17 cellular contexts compared by ENCODE assay signal in the genomic region with DNA sequence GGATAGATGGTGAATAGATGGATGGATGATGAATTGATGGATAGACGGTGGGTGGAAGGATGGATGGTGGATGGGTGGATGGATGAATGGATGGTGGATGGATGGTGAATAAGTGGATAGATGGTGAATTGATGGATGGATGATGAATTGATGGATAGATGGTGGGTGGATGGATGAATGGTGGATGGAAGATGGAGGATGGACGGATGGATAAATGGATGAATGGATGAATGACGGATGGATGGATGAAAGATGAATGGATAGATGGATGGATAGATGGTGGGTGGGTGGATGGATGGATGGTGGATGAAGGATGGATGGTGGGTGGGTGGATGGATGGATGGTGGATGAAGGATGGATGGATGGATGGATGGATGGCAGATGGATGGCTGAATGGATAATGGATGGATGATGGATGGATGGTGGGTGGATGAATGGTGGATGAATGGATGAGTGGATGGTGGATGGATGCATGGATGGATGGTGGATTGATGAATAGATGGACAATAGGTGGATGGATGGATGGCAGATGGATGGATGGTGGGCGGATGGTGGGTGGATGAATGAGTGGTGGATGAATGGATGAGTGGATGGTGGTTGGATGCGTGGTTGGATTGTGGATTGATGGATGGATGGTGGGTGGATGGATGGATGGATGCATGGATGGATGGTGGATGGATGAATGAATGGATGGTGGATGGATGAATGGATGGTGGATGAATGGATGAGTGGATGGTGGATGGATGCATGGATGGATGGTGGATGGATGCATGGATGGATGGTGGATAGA. TPM values are rescaled to one million over a fixed set of nuclear protein-coding genes. Genes with fewer than 3 reads are reported as not detected.
DNase-seq lines count a peak whose midpoint lies in the region; ATAC-seq, FAIRE-seq and TF ChIP-seq lines count a peak whose summit lies in the region.
"Had no signal": no experiment of that assay in that cellular context is flagged by ENCODE, and none has a peak within 500 bp of the region (broad histone marks: within the 10 kb centered on the region; RNA-seq: fewer than 3 reads in every experiment).

No MANE protein-coding gene starts in this region.

- H4K20me1 ChIP-seq in IMR-90 (ENCODE audit: insufficient read depth, low read length) (0 out of 2 replicates have a peak, but pooled peaks cover 3% of the 10 kb centered on the region), GM23338 (replicated peaks; ENCODE audit: insufficient read depth) (0 out of 2 replicates have a peak, but pooled peaks cover 3% of the 10 kb centered on the region)

- no peak overlapping the region for H3K4ac ChIP-seq in IMR-90 (ENCODE audit: low read depth, low read length)
- no peak overlapping the region for H3K4ac ChIP-seq in trophoblast cell (ENCODE audit: low read depth, low read length)

- BruUV-seq in IMR-90 (replicated peaks; lab: Mats Ljungman, UMichigan) = no TSS peak

- H2AK9ac ChIP-seq in IMR-90 (replicated peaks; ENCODE audit: low read depth, low read length, poor library complexity) = no peak overlapping the region

- H3K27me3 ChIP-seq in IMR-90 (ENCODE audit: control insufficient read depth, insufficient read depth, low read length) (peaks cover 39% of the 10 kb centered on the region), bronchial epithelial cell (ENCODE audit: control insufficient read depth, insufficient read depth, low read length) (peaks cover 27% of the 10 kb centered on the region), trophoblast cell (ENCODE audit: insufficient read depth, low read length) (peaks cover 25% of the 10 kb centered on the region), GM23338 (ENCODE audit: insufficient read depth) (peaks cover 28% of the 10 kb centered on the region)

- peaks cover 32% of the 10 kb centered on the region for H3K27me3 Mint-ChIP-seq in GM23338 (ENCODE audit: insufficient read depth, low read depth, poor library complexity)

- no peaks in the 10 kb centered on the region; the same call in 2 of the 3 replicates for H3K36me3 Mint-ChIP-seq in GM23338 (ENCODE audit: low read depth)

- no peaks in the 10 kb centered on the region for H3K9me1 ChIP-seq in IMR-90 (ENCODE audit: insufficient read depth, low read length)

- TF ChIP-seq CTCF in IMR-90 (conservative IDR thresholded peaks at IDR 0.05; ENCODE audit: low read depth, low read length) (no peak), bronchial epithelial cell (IDR thresholded peaks at IDR 0.05; ENCODE audit: insufficient read depth, low read length, severe bottlenecking) (no peak), GM23338 (conservative IDR thresholded peaks at IDR 0.05; ENCODE audit: low read depth in 2 of 2) (no peak)

- DNase-seq in IMR-90 (no peak), bronchial epithelial cell (ENCODE audit: low read depth) (no peak), trophoblast cell (no peak), GM23338 (ENCODE audit: low spot score) (no peak), DMS79 (lab: John Stamatoyannopoulos, UW) (no peak), NCI-H2029 treated with DMSO at 0.1 percent for 48 hours (lab: John Stamatoyannopoulos, UW) (no peak)
- DNase-seq: C1 segment of cervical spinal cord; Calu3; CD4-positive, alpha-beta memory T cell; COR-L47; DMS53; DND-41; GM23248 had no signal

- TF ChIP-seq POLR2A in IMR-90 (IDR thresholded peaks at IDR 0.05; ENCODE audit: low read depth, low read length) = no peak

- no peaks in the 10 kb centered on the region; the same call in 1 of the 2 replicates for H3K9me3 ChIP-seq in IMR-90 (ENCODE audit: control insufficient read depth, insufficient read depth, low read length)
- H3K9me3 ChIP-seq in trophoblast cell (ENCODE audit: insufficient read depth, low read depth, low read length) = peaks cover 20% of the 10 kb centered on the region
- H3K9me3 ChIP-seq: HAP-1 had no signal

- no peak overlapping the region for H2AFZ ChIP-seq in IMR-90 (replicated peaks; ENCODE audit: low read length, poor library complexity)
- no peak overlapping the region for H2AFZ ChIP-seq in trophoblast cell (ENCODE audit: insufficient read depth, low read length, poor library complexity)
- H2AFZ ChIP-seq in GM23338 = no peak overlapping the region
- H2AFZ ChIP-seq: GM23248 had no signal

- no peak overlapping the region for H3K27ac Mint-ChIP-seq in GM23338
- H3K27ac Mint-ChIP-seq: CD4-positive, alpha-beta memory T cell had no signal

- H3K9me2 ChIP-seq in GM23338 (ENCODE audit: insufficient read depth) = 0 out of 2 replicates have a peak, but pooled peaks cover 6% of the 10 kb centered on the region

- no peak for TF ChIP-seq RAD21 in IMR-90 (IDR thresholded peaks at IDR 0.05; ENCODE audit: low read length)

- H3K23ac ChIP-seq in IMR-90 (ENCODE audit: low read depth, low read length) (no peak overlapping the region), trophoblast cell (ENCODE audit: low read length) (no peak overlapping the region)

- H3K56ac ChIP-seq in IMR-90 (ENCODE audit: extremely low read depth, insufficient read depth, low read length) = no peak overlapping the region

- H3K4me1 ChIP-seq in IMR-90 (ENCODE audit: control insufficient read depth, insufficient read depth, low read length) (0 out of 2 replicates have a peak, but pooled peaks cover 2% of the 10 kb centered on the region), trophoblast cell (ENCODE audit: control insufficient read depth in 1 of 2, insufficient read depth in 2 of 2, low read length in 2 of 2) (no peaks in the 10 kb centered on the region), GM23338 (ENCODE audit: insufficient read depth) (peaks cover 5% of the 10 kb centered on the region; the same call in 1 of the 2 replicates)
- H3K4me1 ChIP-seq: HAP-1 had no signal

- H4K8ac ChIP-seq in IMR-90 (ENCODE audit: low read depth in 2 of 2, low read length in 2 of 2) = no peak overlapping the region
- no peak overlapping the region for H4K8ac ChIP-seq in trophoblast cell (ENCODE audit: low read depth, low read length)

- H3K4me2 ChIP-seq in IMR-90 (ENCODE audit: low read depth, low read length) (no peak overlapping the region), trophoblast cell (ENCODE audit: low read length) (no peak overlapping the region), GM23338 (no peak overlapping the region)

- H3K27ac ChIP-seq in IMR-90 (ENCODE audit: insufficient read depth, low read length) = no peak overlapping the region
- no peak overlapping the region for H3K27ac ChIP-seq in trophoblast cell (ENCODE audit: low read depth, low read length)
- no peak overlapping the region for H3K27ac ChIP-seq in GM23338 (ENCODE audit: low read depth)
- H3K27ac ChIP-seq: GM23248 had no signal

- H2BK20ac ChIP-seq in IMR-90 (ENCODE audit: low read depth, low read length) = no peak overlapping the region

- ATAC-seq in IMR-90 (ENCODE audit: low read depth) (no peak), GM23338 (no peak)

- H3K9ac ChIP-seq in IMR-90 (ENCODE audit: low read depth, low read length) (no peak overlapping the region), trophoblast cell (ENCODE audit: low read length) (no peak overlapping the region)
- H3K9ac ChIP-seq: GM23248 had no signal

- H3K4me1 Mint-ChIP-seq in GM23338 = peaks cover 6% of the 10 kb centered on the region

- H2BK5ac ChIP-seq in IMR-90 (ENCODE audit: low read depth, low read length, poor library complexity, severe bottlenecking) = peak overlapping the region; percentile 67
- H2BK5ac ChIP-seq in trophoblast cell (ENCODE audit: low read depth, low read length, poor library complexity) = no peak overlapping the region

- POLR2A ChIA-PET in IMR-90 (lab: Charles Lee; ENCODE audit: unreplicated experiment) = no interaction called here

- H3K14ac ChIP-seq in IMR-90 (replicated peaks; ENCODE audit: low read depth, low read length) = no peak overlapping the region
- H3K14ac ChIP-seq in trophoblast cell (ENCODE audit: low read length) = no peak overlapping the region

- H3K79me2 ChIP-seq in trophoblast cell (ENCODE audit: control insufficient read depth, insufficient read depth, low read length, poor library complexity) (no peaks in the 10 kb centered on the region), GM23338 (replicated peaks; ENCODE audit: insufficient read depth) (no peaks in the 10 kb centered on the region)

- H4K5ac ChIP-seq in IMR-90 (ENCODE audit: low read depth, low read length) = no peak overlapping the region

- no peak overlapping the region for H3K4me3 ChIP-seq in IMR-90 (ENCODE audit: insufficient read depth, low read depth, low read length)
- H3K4me3 ChIP-seq in bronchial epithelial cell (ENCODE audit: low read depth, low read length) = no peak overlapping the region
- H3K4me3 ChIP-seq in trophoblast cell (ENCODE audit: low read depth, low read length) = peak overlapping the region; percentile 23
- no peak overlapping the region for H3K4me3 ChIP-seq in GM23338
- H3K4me3 ChIP-seq: GM23248, HAP-1 had no signal

- H4K91ac ChIP-seq in IMR-90 (ENCODE audit: insufficient read depth, low read depth, low read length) = no peak overlapping the region
- H4K91ac ChIP-seq in trophoblast cell (ENCODE audit: low read depth, low read length) = no peak overlapping the region

- in situ Hi-C loops in IMR-90 (cut with MboI; ENCODE audit: low sequenced_read_pairs) = no loop called here

- peaks cover 4% of the 10 kb centered on the region; the same call in 1 of the 2 replicates for H3F3A ChIP-seq in GM23338 (replicated peaks; ENCODE audit: low read depth)

- no peak overlapping the region for H4K12ac ChIP-seq in trophoblast cell (ENCODE audit: low read depth, low read length)

- WGBS in IMR-90 (ENCODE audit: extremely low coverage in 2 of 2, insufficient read length in 1 of 2), 2 experiments = 66 to 100% methylated on average over 5 of the region's 5 CpGs
- WGBS in trophoblast cell (ENCODE audit: extremely low coverage, insufficient coverage, insufficient read length) = over 99% methylated on average over 5 of the region's 5 CpGs

- H3K9me3 Mint-ChIP-seq in GM23338 = no peaks in the 10 kb centered on the region; the same call in 2 of the 3 replicates
- H3K9me3 Mint-ChIP-seq: CD4-positive, alpha-beta memory T cell had no signal

- no peak overlapping the region for H2BK12ac ChIP-seq in trophoblast cell (ENCODE audit: low read length)

- no peak overlapping the region for H3K4me3 Mint-ChIP-seq in GM23338
- H3K4me3 Mint-ChIP-seq: CD4-positive, alpha-beta memory T cell had no signal

- no peak overlapping the region for H2BK15ac ChIP-seq in IMR-90 (ENCODE audit: low read depth, low read length)

- no peaks in the 10 kb centered on the region for H3K36me3 ChIP-seq in IMR-90 (ENCODE audit: control insufficient read depth, insufficient read depth, low read length)
- H3K36me3 ChIP-seq in bronchial epithelial cell (ENCODE audit: control insufficient read depth, insufficient read depth, low read length) = no peaks in the 10 kb centered on the region
- H3K36me3 ChIP-seq in trophoblast cell (ENCODE audit: control insufficient read depth in 1 of 2, insufficient read depth in 2 of 2, low read length in 2 of 2) = no peaks in the 10 kb centered on the region
- no peaks in the 10 kb centered on the region for H3K36me3 ChIP-seq in GM23338 (ENCODE audit: insufficient read depth)
- H3K36me3 ChIP-seq: HAP-1 had no signal

- intact Hi-C loops in IMR-90 (cut with micrococcal nuclease) = loop anchor here (5.0 kb wide), 1 partner anchor 123 kb away; no protein-coding TSS in a partner anchor

- H2BK120ac ChIP-seq in IMR-90 (ENCODE audit: low read depth, low read length) (no peak overlapping the region), trophoblast cell (ENCODE audit: insufficient read depth, low read length, poor library complexity) (no peak overlapping the region)

- no peaks in the 10 kb centered on the region for H3K79me1 ChIP-seq in IMR-90 (ENCODE audit: low read depth in 1 of 2, low read length in 2 of 2)
- no peaks in the 10 kb centered on the region for H3K79me1 ChIP-seq in trophoblast cell (ENCODE audit: low read length)

- dilution Hi-C loops in IMR-90 (cut with HindIII; ENCODE audit: low sequenced_read_pairs, unreplicated experiment) = no loop called here

- CTCF ChIA-PET in IMR-90 (lab: Yijun Ruan, JAX) = no interaction called here

- H2AK5ac ChIP-seq in IMR-90 (ENCODE audit: low read depth, low read length) = no peak overlapping the region
- no peak overlapping the region for H2AK5ac ChIP-seq in trophoblast cell (ENCODE audit: low read length)

- FAIRE-seq in bronchial epithelial cell (lab: Jason Lieb, UNC) = peak; percentile 97
- FAIRE-seq: G401.6, GM12892, H54 had no signal

- H3K18ac ChIP-seq in IMR-90 (ENCODE audit: low read depth, low read length) (no peak overlapping the region), trophoblast cell (ENCODE audit: low read length) (no peak overlapping the region)

RNA-seq across cellular contexts. Expression of a gene that starts 5.3 kb away (rescaled TPM):
- total RNA-seq in IMR-90 (2012; rRNA removed) = under 0.01 TPM in 1 of 2 replicates, not detected in the other
- polyA plus RNA-seq in IMR-90 (2012; rRNA removed) = 0.06 and 0.09 TPM in 2 replicates
- 0.02 TPM in 1 of 2 replicates, not detected in the other for polyA plus RNA-seq in IMR-90 (2012; cell fraction: cytosol; rRNA removed)
- polyA plus RNA-seq in IMR-90 (2012; cell fraction: nucleus; rRNA removed; ENCODE audit: low replicate concordance) = 0.37 and 0.48 TPM in 2 replicates
- 0.13 and 0.26 TPM in 2 replicates for total RNA-seq in bronchial epithelial cell
- polyA plus RNA-seq in trophoblast cell (2013) = 0.10 and 0.19 TPM in 2 replicates
- total RNA-seq in GM23338 (2014; rRNA removed; shearing (Covaris generic)) = 1.0 and 1.4 TPM in 2 replicates
- 0.32 and 0.45 TPM in 2 replicates for polyA plus RNA-seq in GM23338 (2016; fragmentation: Nextera tagmentation; extraction: Ambion mirVana)
- polyA plus RNA-seq: CD4-positive, alpha-beta memory T cell had no signal

RNA-seq across cellular contexts. Expression of a gene that starts 24.6 kb away (rescaled TPM):
- 26.2 and 71.9 TPM in 2 replicates for total RNA-seq in IMR-90 (2012; rRNA removed)
- polyA plus RNA-seq in IMR-90 (2012; rRNA removed) = 131 and 154 TPM in 2 replicates
- 17.4 and 27.5 TPM in 2 replicates for polyA plus RNA-seq in IMR-90 (2012; cell fraction: cytosol; rRNA removed)
- 9.8 and 38.0 TPM in 2 replicates for polyA plus RNA-seq in IMR-90 (2012; cell fraction: nucleus; rRNA removed; ENCODE audit: low replicate concordance)
- 153 and 194 TPM in 2 replicates for total RNA-seq in bronchial epithelial cell
- polyA plus RNA-seq in trophoblast cell (2013) = 730 and 785 TPM in 2 replicates
- 145 and 149 TPM in 2 replicates for total RNA-seq in GM23338 (2014; rRNA removed; shearing (Covaris generic))
- polyA plus RNA-seq in GM23338 (2016; fragmentation: Nextera tagmentation; extraction: Ambion mirVana) = 818 and 851 TPM in 2 replicates

RNA-seq across cellular contexts. Expression of a gene that starts 31.1 kb away (rescaled TPM):
- total RNA-seq in IMR-90 (2012; rRNA removed) (2.7 and 3.9 TPM in 2 replicates), bronchial epithelial cell (6.4 and 6.6 TPM in 2 replicates)
- polyA plus RNA-seq in IMR-90 (2012; rRNA removed) (17.2 and 42.9 TPM in 2 replicates), GM23338 (2016; fragmentation: Nextera tagmentation; extraction: Ambion mirVana) (1.3 and 1.7 TPM in 2 replicates)
- 4.7 and 5.1 TPM in 2 replicates for polyA plus RNA-seq in IMR-90 (2012; cell fraction: cytosol; rRNA removed)
- 181 and 244 TPM in 2 replicates for polyA plus RNA-seq in IMR-90 (2012; cell fraction: nucleus; rRNA removed; ENCODE audit: low replicate concordance)
- polyA plus RNA-seq in trophoblast cell (2013) = 2.8 and 3.9 TPM in 2 replicates
- 1.5 and 2.9 TPM in 2 replicates for total RNA-seq in GM23338 (2014; rRNA removed; shearing (Covaris generic))
